In genomic region chr2:6692061-6692460, GRCh38 we compare ENCODE assay signal across 13 cellular contexts.
"Had no signal": no experiment of that assay in that cellular context is flagged by ENCODE, and none has a peak within 500 bp of the region (broad histone marks: within the 10 kb centered on the region; RNA-seq: fewer than 3 reads in every experiment).

No MANE protein-coding gene starts in this region.

- H3K36me3 ChIP-seq: esophagus squamous epithelium, heart right ventricle, right atrium auricular region, tibial nerve had no signal

- H3K9me3 Mint-ChIP-seq: stimulated activated effector memory CD8-positive, alpha-beta T cell treated with anti-CD3 and anti-CD28 coated beads, Interleukin-12 subunit alpha, Interleukin-12 subunit beta, amount 100 ng/mL, for 72 hours had no signal

- H3K36me3 Mint-ChIP-seq: activated naive CD8-positive, alpha-beta T cell; stimulated activated effector memory CD8-positive, alpha-beta T cell treated with anti-CD3 and anti-CD28 coated beads, Interleukin-12 subunit alpha, Interleukin-12 subunit beta, amount 100 ng/mL, for 72 hours had no signal

- H3K9ac ChIP-seq: parathyroid adenoma had no signal

- H3K4me3 ChIP-seq: dorsolateral prefrontal cortex, esophagus squamous epithelium, heart right ventricle, right atrium auricular region, tibial nerve had no signal

- H3K27ac ChIP-seq: dorsolateral prefrontal cortex, esophagus squamous epithelium, parathyroid adenoma, tibial nerve had no signal

- DNase-seq: amygdala, dorsolateral prefrontal cortex, esophagus squamous epithelium, heart right ventricle, kidney, left ventricle myocardium superior, T-helper 2 cell had no signal

- H3K4me1 Mint-ChIP-seq: stimulated activated effector memory CD8-positive, alpha-beta T cell treated with anti-CD3 and anti-CD28 coated beads, Interleukin-12 subunit alpha, Interleukin-12 subunit beta, amount 100 ng/mL, for 72 hours had no signal

- H3K4me3 Mint-ChIP-seq: activated naive CD8-positive, alpha-beta T cell; mesothelial cell of epicardium; stimulated activated effector memory CD8-positive, alpha-beta T cell treated with anti-CD3 and anti-CD28 coated beads, Interleukin-12 subunit alpha, Interleukin-12 subunit beta, amount 100 ng/mL, for 72 hours had no signal

- H3K27ac Mint-ChIP-seq: activated naive CD8-positive, alpha-beta T cell; mesothelial cell of epicardium; stimulated activated effector memory CD8-positive, alpha-beta T cell treated with anti-CD3 and anti-CD28 coated beads, Interleukin-12 subunit alpha, Interleukin-12 subunit beta, amount 100 ng/mL, for 72 hours had no signal
